13 cellular contexts compared by ENCODE assay signal in genomic region chr6:77034161-77034560, GRCh38.
A peak's percentile ranks its signal among the peaks of the same experiment; 100 is the strongest.
DNase-seq lines count a peak whose midpoint lies in the region; ATAC-seq, FAIRE-seq and TF ChIP-seq lines count a peak whose summit lies in the region.
"Had no signal": no experiment of that assay in that cellular context is flagged by ENCODE, and none has a peak within 500 bp of the region (broad histone marks: within the 10 kb centered on the region; RNA-seq: fewer than 3 reads in every experiment).

No MANE protein-coding gene starts in this region.

- peaks cover 7% of the 10 kb centered on the region for H3K9me3 Mint-ChIP-seq in osteocyte (ENCODE audit: unreplicated experiment)

- H3K27ac ChIP-seq in GM23248 (peak overlapping the region; percentile 40), SJSA1 (peak overlapping the region; percentile 69), uterus (no peak overlapping the region), kidney (ENCODE audit: low read depth in 2 of 2, low read length in 2 of 2) (no peak overlapping the region)

- H3K27ac Mint-ChIP-seq in osteocyte (ENCODE audit: unreplicated experiment) = peak overlapping the region; percentile 68

- H3K27me3 Mint-ChIP-seq in osteocyte (ENCODE audit: unreplicated experiment) = no peaks in the 10 kb centered on the region

- in situ Hi-C loops in GM23248 (cut with MboI) = no loop called here

- peak; percentile 77 for DNase-seq in GM23248
- DNase-seq in SJSA1 (ENCODE audit: low read depth in 1 of 2, low spot score in 2 of 2) = peak in 1 of 2 experiments; percentile 25
- peak; percentile 80 for DNase-seq in fibroblast of mammary gland (ENCODE audit: low read depth)
- no peak for DNase-seq in osteocyte (ENCODE audit: extremely low spot score, unreplicated experiment)
- no peak for DNase-seq in NCI-H1417 treated with DMSO at 0.1 percent for 48 hours (lab: John Stamatoyannopoulos, UW)
- no peak for DNase-seq in uterus
- no peak for DNase-seq in kidney
- DNase-seq: activated T-cell treated with anti-CD3 and anti-CD28 coated beads, Interleukin-2, amount 50 U/mL, for 48 hours; left cardiac atrium; NCI-H1048; posterior cingulate gyrus had no signal

- no peak for TF ChIP-seq CTCF in fibroblast of mammary gland (conservative IDR thresholded peaks at IDR 0.05; ENCODE audit: control insufficient read depth, insufficient read depth, low read depth, low read length)
- no peak for TF ChIP-seq CTCF in osteocyte (IDR thresholded peaks at IDR 0.05)
- TF ChIP-seq CTCF in uterus (IDR thresholded peaks at IDR 0.05) = no peak
- TF ChIP-seq CTCF in kidney (IDR thresholded peaks at IDR 0.05; ENCODE audit: borderline replicate concordance, extremely low read depth, insufficient read depth) = no peak

- H3K4me3 Mint-ChIP-seq in osteocyte (ENCODE audit: unreplicated experiment) = peak overlapping the region; percentile 31

- no peak for FAIRE-seq in kidney (lab: Jason Lieb, UNC)

- H3K79me2 ChIP-seq in GM23248 (ENCODE audit: insufficient read depth) = no peaks in the 10 kb centered on the region

- no peaks in the 10 kb centered on the region for H3K27me3 ChIP-seq in GM23248 (replicated peaks; ENCODE audit: insufficient read depth)
- H3K27me3 ChIP-seq in SJSA1 (replicated peaks) = no peaks in the 10 kb centered on the region
- no peaks in the 10 kb centered on the region for H3K27me3 ChIP-seq in uterus

- peaks cover 9% of the 10 kb centered on the region for H3K36me3 Mint-ChIP-seq in osteocyte (ENCODE audit: unreplicated experiment)

- H3K9ac ChIP-seq in GM23248 (no peak overlapping the region), kidney (ENCODE audit: low read length in 2 of 2) (no peak overlapping the region)

- WGBS in GM23248 (ENCODE audit: low coverage in 1 of 2, low lambda C conversion rate in 2 of 2, missing lambda C conversion rate in 2 of 2), 2 experiments = 7 to 20% methylated on average over 5 of the region's 5 CpGs

- peaks cover 17% of the 10 kb centered on the region for H3F3A ChIP-seq in GM23248 (ENCODE audit: insufficient read depth)

- H3K4me1 ChIP-seq in GM23248 (ENCODE audit: insufficient read depth) (peaks cover 14% of the 10 kb centered on the region), SJSA1 (replicated peaks) (peaks cover 5% of the 10 kb centered on the region; the same call in 1 of the 2 replicates), uterus (no peaks in the 10 kb centered on the region), kidney (ENCODE audit: control insufficient read depth in 1 of 2, insufficient read depth in 1 of 2, low read depth in 1 of 2, low read length in 2 of 2) (no peaks in the 10 kb centered on the region)
- H3K4me1 ChIP-seq: HAP-1 had no signal

- no peaks in the 10 kb centered on the region for H3K36me3 ChIP-seq in GM23248 (ENCODE audit: low read depth)
- no peaks in the 10 kb centered on the region for H3K36me3 ChIP-seq in SJSA1
- no peaks in the 10 kb centered on the region for H3K36me3 ChIP-seq in uterus
- H3K36me3 ChIP-seq in kidney (ENCODE audit: control insufficient read depth in 1 of 2, insufficient read depth in 2 of 2, low read length in 2 of 2) = no peaks in the 10 kb centered on the region
- H3K36me3 ChIP-seq: HAP-1 had no signal

- H3K4me3 ChIP-seq in GM23248 (peak overlapping the region; percentile 50), SJSA1 (no peak overlapping the region), fibroblast of mammary gland (ENCODE audit: control insufficient read depth, low read depth, low read length) (no peak overlapping the region), uterus (no peak overlapping the region), kidney (ENCODE audit: low read length in 2 of 2) (no peak overlapping the region)
- H3K4me3 ChIP-seq: HAP-1 had no signal

- H4K20me1 ChIP-seq in GM23248 (ENCODE audit: insufficient read depth) = no peaks in the 10 kb centered on the region

- H3K9me3 ChIP-seq in GM23248 (ENCODE audit: low read depth) (no peaks in the 10 kb centered on the region), SJSA1 (replicated peaks) (0 out of 2 replicates have a peak, but pooled peaks cover 6% of the 10 kb centered on the region), uterus (no peaks in the 10 kb centered on the region), kidney (ENCODE audit: control insufficient read depth in 1 of 2, low read length in 2 of 2) (no peaks in the 10 kb centered on the region)
- H3K9me3 ChIP-seq: HAP-1 had no signal

- intact Hi-C loops in uterus (cut with DNase I; ENCODE audit: low total_unique reads) = no loop called here
- intact Hi-C loops in kidney (cut with DNase I) = no loop called here

- H2AFZ ChIP-seq in GM23248 = no peak overlapping the region

- peak overlapping the region; percentile 62 for H3K4me2 ChIP-seq in GM23248 (ENCODE audit: unreplicated experiment)

- peaks cover 33% of the 10 kb centered on the region for H3K4me1 Mint-ChIP-seq in osteocyte (ENCODE audit: unreplicated experiment)

- no peak for TF ChIP-seq POLR2A in uterus (IDR thresholded peaks at IDR 0.05)

- ATAC-seq in GM19395 (IDR thresholded peaks at IDR 0.05; ENCODE audit: unreplicated experiment) = no peak
- ATAC-seq: left cardiac atrium had no signal

- H3K9me2 ChIP-seq in GM23248 (ENCODE audit: insufficient read depth) = no peaks in the 10 kb centered on the region; the same call in 1 of the 2 replicates

Comparison
In these comparisons a context has a peak if more than half of its experiments do, and no peak if none do; other contexts are left out.
1. DNase-seq: peak in GM23248 (single experiment) and fibroblast of mammary gland (single experiment); none in osteocyte (single experiment), NCI-H1417 treated with DMSO at 0.1 percent for 48 hours (single experiment), uterus (0 of 2) and kidney (single experiment).
2. H3K27ac ChIP-seq: peak in GM23248 (single experiment) and SJSA1 (single experiment); none in uterus (0 of 2) and kidney (0 of 2).